Comparison of ENCODE assay signal across 8 cellular contexts in the genomic region with DNA sequence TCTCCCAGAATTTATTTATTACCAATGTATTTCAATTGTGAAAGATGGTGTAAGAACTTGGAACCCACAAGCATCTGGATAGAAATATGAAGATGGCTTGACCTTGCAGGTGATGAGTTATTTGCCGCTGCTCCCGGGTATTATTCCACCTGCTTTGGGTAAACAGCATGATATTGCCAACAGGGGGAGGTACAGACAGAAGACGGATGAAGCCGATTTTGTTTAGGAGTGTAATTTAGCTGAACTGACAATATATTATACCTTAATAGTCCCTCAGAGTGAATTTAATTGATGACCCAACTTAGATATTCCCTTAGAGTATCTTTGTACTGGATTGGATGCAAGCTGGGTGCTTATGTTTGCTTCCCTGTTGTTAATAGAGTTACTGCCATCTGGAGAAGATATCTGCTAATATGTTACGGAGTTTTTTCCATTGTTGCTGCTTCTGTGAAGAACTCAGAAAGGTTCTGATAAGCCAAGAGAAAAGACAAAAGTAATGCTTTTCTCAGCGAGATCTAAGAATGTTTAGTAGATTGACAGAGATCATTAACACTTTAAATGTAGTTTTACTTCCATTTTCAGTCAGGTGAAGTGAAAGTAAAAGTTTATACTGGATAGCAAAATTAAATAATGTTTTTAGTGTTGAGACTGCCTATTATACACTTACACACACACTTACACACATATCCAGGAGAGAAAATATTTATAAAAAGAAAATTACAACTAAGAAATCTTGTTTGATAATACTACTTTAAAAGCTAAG.
A peak's percentile ranks its signal among the peaks of the same experiment; 100 is the strongest.
DNase-seq lines count a peak whose midpoint lies in the region; ATAC-seq and TF ChIP-seq lines count a peak whose summit lies in the region.

No MANE protein-coding gene starts in this region.

- H3K27ac Mint-ChIP-seq in CD4-positive, alpha-beta memory T cell: no peak overlapping the region
- no peak overlapping the region for H3K27ac Mint-ChIP-seq in activated T-helper 2 cell treated with anti-CD3 and anti-CD28 coated beads, Interferon-gamma antibody, Interleukin-2, Interleukin-4, amounts not matched to agents 10 μg/mL and 5 μg/mL and 100 μg/mL, durations not matched to agents 14 hours and 24 hours and 36 hours
- H3K27ac Mint-ChIP-seq in neural crest cell (ENCODE audit: unreplicated experiment): no peak overlapping the region

- no peaks in the 10 kb centered on the region for H3K36me3 Mint-ChIP-seq in CD4-positive, alpha-beta memory T cell
- no peaks in the 10 kb centered on the region for H3K36me3 Mint-ChIP-seq in activated T-helper 2 cell treated with anti-CD3 and anti-CD28 coated beads, Interferon-gamma antibody, Interleukin-2, Interleukin-4, amounts not matched to agents 10 μg/mL and 5 μg/mL and 100 μg/mL, durations not matched to agents 14 hours and 24 hours and 36 hours (ENCODE audit: low read depth)
- no peaks in the 10 kb centered on the region for H3K36me3 Mint-ChIP-seq in neural crest cell (ENCODE audit: low read depth)

- ATAC-seq in GM21360 (IDR thresholded peaks at IDR 0.05; ENCODE audit: unreplicated experiment) (peak; percentile 58), HG03457 (IDR thresholded peaks at IDR 0.05; ENCODE audit: unreplicated experiment) (no peak), HG02884 (IDR thresholded peaks at IDR 0.05; ENCODE audit: unreplicated experiment) (no peak)

- H3K9me3 Mint-ChIP-seq in CD4-positive, alpha-beta memory T cell: peaks cover 0 to 4% (median 0%) of the 10 kb centered on the region in 8 donors
- H3K9me3 Mint-ChIP-seq in activated T-helper 2 cell treated with anti-CD3 and anti-CD28 coated beads, Interferon-gamma antibody, Interleukin-2, Interleukin-4, amounts not matched to agents 10 μg/mL and 5 μg/mL and 100 μg/mL, durations not matched to agents 14 hours and 24 hours and 36 hours: peaks cover 14% of the 10 kb centered on the region
- no peaks in the 10 kb centered on the region for H3K9me3 Mint-ChIP-seq in neural crest cell

- POLR2A ChIA-PET in CD4-positive, alpha-beta memory T cell (lab: Charles Lee; ENCODE audit: partially characterized antibody): no interaction called here

- H2AFZ ChIP-seq in Karpas-422 (ENCODE audit: low read length): peak overlapping the region; percentile 59

- H3K79me2 ChIP-seq in Karpas-422 (ENCODE audit: low read length): no peaks in the 10 kb centered on the region

- H4K20me1 ChIP-seq in Karpas-422 (ENCODE audit: insufficient read depth, low read depth, low read length): no peaks in the 10 kb centered on the region

- peak overlapping the region; percentile 10 to 77 (median 46) for H3K4me3 Mint-ChIP-seq in CD4-positive, alpha-beta memory T cell
- H3K4me3 Mint-ChIP-seq in activated T-helper 2 cell treated with anti-CD3 and anti-CD28 coated beads, Interferon-gamma antibody, Interleukin-2, Interleukin-4, amounts not matched to agents 10 μg/mL and 5 μg/mL and 100 μg/mL, durations not matched to agents 14 hours and 24 hours and 36 hours (ENCODE audit: low read depth): peak overlapping the region; percentile 65
- no peak overlapping the region for H3K4me3 Mint-ChIP-seq in neural crest cell

- no peaks in the 10 kb centered on the region for H3K27me3 ChIP-seq in CD4-positive, alpha-beta memory T cell (ENCODE audit: insufficient read depth, low read length)
- no peaks in the 10 kb centered on the region for H3K27me3 ChIP-seq in Karpas-422 (ENCODE audit: low read length)

- no peak overlapping the region for H3K9ac ChIP-seq in Karpas-422 (ENCODE audit: low read length)

- no peak overlapping the region for H3K4me3 ChIP-seq in CD4-positive, alpha-beta memory T cell (ENCODE audit: low read length in 2 of 2)
- H3K4me3 ChIP-seq in Karpas-422 (ENCODE audit: low read length): peak overlapping the region; percentile 29

- peak; percentile 42 for TF ChIP-seq CTCF in neural crest cell (conservative IDR thresholded peaks at IDR 0.05)

- intact Hi-C loops in CD4-positive, alpha-beta memory T cell (cut with micrococcal nuclease): no loop called here
- intact Hi-C loops in activated T-helper 2 cell treated with anti-CD3 and anti-CD28 coated beads, Interferon-gamma antibody, Interleukin-2, Interleukin-4, amounts not matched to agents 10 μg/mL and 5 μg/mL and 100 μg/mL, durations not matched to agents 14 hours and 24 hours and 36 hours (cut with micrococcal nuclease): no loop called here

- CTCF ChIA-PET in CD4-positive, alpha-beta memory T cell (lab: Charles Lee; ENCODE audit: partially characterized antibody): no interaction called here

- H3K4me1 ChIP-seq in CD4-positive, alpha-beta memory T cell (ENCODE audit: insufficient read depth, low read length): no peaks in the 10 kb centered on the region
- peaks cover 9% of the 10 kb centered on the region; the same call in 1 of the 2 replicates for H3K4me1 ChIP-seq in Karpas-422 (ENCODE audit: low read length)

- no peaks in the 10 kb centered on the region for H3K36me3 ChIP-seq in CD4-positive, alpha-beta memory T cell (ENCODE audit: insufficient read depth, low read length)
- H3K36me3 ChIP-seq in Karpas-422 (ENCODE audit: insufficient read depth, low read length): no peaks in the 10 kb centered on the region

- H3K27me3 Mint-ChIP-seq in CD4-positive, alpha-beta memory T cell: no peaks in the 10 kb centered on the region
- H3K27me3 Mint-ChIP-seq in activated T-helper 2 cell treated with anti-CD3 and anti-CD28 coated beads, Interferon-gamma antibody, Interleukin-2, Interleukin-4, amounts not matched to agents 10 μg/mL and 5 μg/mL and 100 μg/mL, durations not matched to agents 14 hours and 24 hours and 36 hours (ENCODE audit: low read depth): no peaks in the 10 kb centered on the region
- no peaks in the 10 kb centered on the region for H3K27me3 Mint-ChIP-seq in neural crest cell (ENCODE audit: low read depth)

- H3K4me2 ChIP-seq in Karpas-422 (ENCODE audit: low read depth, low read length, poor library complexity, severe bottlenecking): peak overlapping the region; percentile 49

- peaks cover 0 to 1% (median 0%) of the 10 kb centered on the region in 4 donors for H3K4me1 Mint-ChIP-seq in CD4-positive, alpha-beta memory T cell
- H3K4me1 Mint-ChIP-seq in activated T-helper 2 cell treated with anti-CD3 and anti-CD28 coated beads, Interferon-gamma antibody, Interleukin-2, Interleukin-4, amounts not matched to agents 10 μg/mL and 5 μg/mL and 100 μg/mL, durations not matched to agents 14 hours and 24 hours and 36 hours (ENCODE audit: low read depth): no peaks in the 10 kb centered on the region
- H3K4me1 Mint-ChIP-seq in neural crest cell: no peaks in the 10 kb centered on the region

- H3K9me3 ChIP-seq in CD4-positive, alpha-beta memory T cell (ENCODE audit: control insufficient read depth in 1 of 2, low read length in 2 of 2): peaks cover 0 to 3% of the 10 kb centered on the region in 2 donors
- H3K9me3 ChIP-seq in Karpas-422 (ENCODE audit: low read length): no peaks in the 10 kb centered on the region

- no peak for DNase-seq in CD4-positive, alpha-beta memory T cell
- peak; percentile 47 for DNase-seq in Karpas-422
- no peak for DNase-seq in activated T-helper 2 cell treated with anti-CD3 and anti-CD28 coated beads, Interferon-gamma antibody, Interleukin-2, Interleukin-4, amounts not matched to agents 10 μg/mL and 5 μg/mL and 100 μg/mL, durations not matched to agents 14 hours and 24 hours and 36 hours (ENCODE audit: low spot score)
- no peak for DNase-seq in neural crest cell (ENCODE audit: low read depth, low spot score)
- no peak for DNase-seq in GM19240 (ENCODE audit: insufficient read length, low spot score)

- H3K27ac ChIP-seq in CD4-positive, alpha-beta memory T cell (ENCODE audit: low read depth, low read length): no peak overlapping the region
- H3K27ac ChIP-seq in Karpas-422 (ENCODE audit: low read length): no peak overlapping the region

- no peaks in the 10 kb centered on the region for H3K9me2 ChIP-seq in Karpas-422 (replicated peaks; ENCODE audit: insufficient read depth, low read length)
